In the genomic region with DNA sequence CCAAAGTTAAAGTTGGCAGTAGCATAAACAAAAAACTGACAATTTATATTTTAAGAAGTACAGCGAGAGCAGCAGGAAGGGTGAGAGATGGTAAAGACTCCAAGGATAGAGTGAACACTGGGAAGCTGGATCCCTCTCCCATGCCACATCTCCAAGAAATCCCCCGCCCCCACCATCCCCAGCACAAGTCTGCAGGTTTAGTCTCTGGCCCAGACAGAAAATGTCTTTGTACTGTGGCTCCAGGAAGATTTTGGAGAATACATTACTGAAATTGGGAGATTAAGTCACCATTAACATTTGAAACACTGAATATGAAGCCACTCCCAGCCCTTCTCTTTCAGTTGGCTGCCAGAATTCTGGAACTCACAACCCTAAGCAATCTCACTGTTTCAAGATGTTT, we compare ENCODE assay signal across 2 cellular contexts.
TF ChIP-seq lines count a peak whose summit lies in the region.

No MANE protein-coding gene starts in this region.

TF ChIP-seq in GM23338, 12 proteins besides CTCF, POLR2A, EP300 and RAD21:
- TF ChIP-seq, protein P1, sequence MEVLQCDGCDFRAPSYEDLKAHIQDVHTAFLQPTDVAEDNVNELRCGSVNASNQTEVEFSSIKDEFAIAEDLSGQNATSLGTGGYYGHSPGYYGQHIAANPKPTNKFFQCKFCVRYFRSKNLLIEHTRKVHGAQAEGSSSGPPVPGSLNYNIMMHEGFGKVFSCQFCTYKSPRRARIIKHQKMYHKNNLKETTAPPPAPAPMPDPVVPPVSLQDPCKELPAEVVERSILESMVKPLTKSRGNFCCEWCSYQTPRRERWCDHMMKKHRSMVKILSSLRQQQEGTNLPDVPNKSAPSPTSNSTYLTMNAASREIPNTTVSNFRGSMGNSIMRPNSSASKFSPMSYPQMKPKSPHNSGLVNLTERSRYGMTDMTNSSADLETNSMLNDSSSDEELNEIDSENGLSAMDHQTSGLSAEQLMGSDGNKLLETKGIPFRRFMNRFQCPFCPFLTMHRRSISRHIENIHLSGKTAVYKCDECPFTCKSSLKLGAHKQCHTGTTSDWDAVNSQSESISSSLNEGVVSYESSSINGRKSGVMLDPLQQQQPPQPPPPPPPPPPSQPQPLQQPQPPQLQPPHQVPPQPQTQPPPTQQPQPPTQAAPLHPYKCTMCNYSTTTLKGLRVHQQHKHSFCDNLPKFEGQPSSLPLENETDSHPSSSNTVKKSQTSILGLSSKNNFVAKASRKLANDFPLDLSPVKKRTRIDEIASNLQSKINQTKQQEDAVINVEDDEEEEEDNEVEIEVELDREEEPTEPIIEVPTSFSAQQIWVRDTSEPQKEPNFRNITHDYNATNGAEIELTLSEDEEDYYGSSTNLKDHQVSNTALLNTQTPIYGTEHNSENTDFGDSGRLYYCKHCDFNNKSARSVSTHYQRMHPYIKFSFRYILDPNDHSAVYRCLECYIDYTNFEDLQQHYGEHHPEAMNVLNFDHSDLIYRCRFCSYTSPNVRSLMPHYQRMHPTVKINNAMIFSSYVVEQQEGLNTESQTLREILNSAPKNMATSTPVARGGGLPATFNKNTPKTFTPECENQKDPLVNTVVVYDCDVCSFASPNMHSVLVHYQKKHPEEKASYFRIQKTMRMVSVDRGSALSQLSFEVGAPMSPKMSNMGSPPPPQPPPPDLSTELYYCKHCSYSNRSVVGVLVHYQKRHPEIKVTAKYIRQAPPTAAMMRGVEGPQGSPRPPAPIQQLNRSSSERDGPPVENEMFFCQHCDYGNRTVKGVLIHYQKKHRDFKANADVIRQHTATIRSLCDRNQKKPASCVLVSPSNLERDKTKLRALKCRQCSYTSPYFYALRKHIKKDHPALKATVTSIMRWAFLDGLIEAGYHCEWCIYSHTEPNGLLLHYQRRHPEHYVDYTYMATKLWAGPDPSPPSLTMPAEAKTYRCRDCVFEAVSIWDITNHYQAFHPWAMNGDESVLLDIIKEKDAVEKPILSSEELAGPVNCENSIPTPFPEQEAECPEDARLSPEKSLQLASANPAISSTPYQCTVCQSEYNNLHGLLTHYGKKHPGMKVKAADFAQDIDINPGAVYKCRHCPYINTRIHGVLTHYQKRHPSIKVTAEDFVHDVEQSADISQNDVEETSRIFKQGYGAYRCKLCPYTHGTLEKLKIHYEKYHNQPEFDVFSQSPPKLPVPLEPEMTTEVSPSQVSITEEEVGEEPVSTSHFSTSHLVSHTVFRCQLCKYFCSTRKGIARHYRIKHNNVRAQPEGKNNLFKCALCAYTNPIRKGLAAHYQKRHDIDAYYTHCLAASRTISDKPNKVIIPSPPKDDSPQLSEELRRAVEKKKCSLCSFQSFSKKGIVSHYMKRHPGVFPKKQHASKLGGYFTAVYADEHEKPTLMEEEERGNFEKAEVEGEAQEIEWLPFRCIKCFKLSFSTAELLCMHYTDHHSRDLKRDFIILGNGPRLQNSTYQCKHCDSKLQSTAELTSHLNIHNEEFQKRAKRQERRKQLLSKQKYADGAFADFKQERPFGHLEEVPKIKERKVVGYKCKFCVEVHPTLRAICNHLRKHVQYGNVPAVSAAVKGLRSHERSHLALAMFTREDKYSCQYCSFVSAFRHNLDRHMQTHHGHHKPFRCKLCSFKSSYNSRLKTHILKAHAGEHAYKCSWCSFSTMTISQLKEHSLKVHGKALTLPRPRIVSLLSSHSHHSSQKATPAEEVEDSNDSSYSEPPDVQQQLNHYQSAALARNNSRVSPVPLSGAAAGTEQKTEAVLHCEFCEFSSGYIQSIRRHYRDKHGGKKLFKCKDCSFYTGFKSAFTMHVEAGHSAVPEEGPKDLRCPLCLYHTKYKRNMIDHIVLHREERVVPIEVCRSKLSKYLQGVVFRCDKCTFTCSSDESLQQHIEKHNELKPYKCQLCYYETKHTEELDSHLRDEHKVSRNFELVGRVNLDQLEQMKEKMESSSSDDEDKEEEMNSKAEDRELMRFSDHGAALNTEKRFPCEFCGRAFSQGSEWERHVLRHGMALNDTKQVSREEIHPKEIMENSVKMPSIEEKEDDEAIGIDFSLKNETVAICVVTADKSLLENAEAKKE (CRISPR knock-in tag; IDR thresholded peaks at IDR 0.05), result no peak
TF ChIP-seq in GM23338: peak in this region for 0.

TF ChIP-seq in SK-N-SH, 30 proteins besides CTCF, POLR2A, EP300 and RAD21 (continued from another document):
- TF ChIP-seq, protein P2, sequence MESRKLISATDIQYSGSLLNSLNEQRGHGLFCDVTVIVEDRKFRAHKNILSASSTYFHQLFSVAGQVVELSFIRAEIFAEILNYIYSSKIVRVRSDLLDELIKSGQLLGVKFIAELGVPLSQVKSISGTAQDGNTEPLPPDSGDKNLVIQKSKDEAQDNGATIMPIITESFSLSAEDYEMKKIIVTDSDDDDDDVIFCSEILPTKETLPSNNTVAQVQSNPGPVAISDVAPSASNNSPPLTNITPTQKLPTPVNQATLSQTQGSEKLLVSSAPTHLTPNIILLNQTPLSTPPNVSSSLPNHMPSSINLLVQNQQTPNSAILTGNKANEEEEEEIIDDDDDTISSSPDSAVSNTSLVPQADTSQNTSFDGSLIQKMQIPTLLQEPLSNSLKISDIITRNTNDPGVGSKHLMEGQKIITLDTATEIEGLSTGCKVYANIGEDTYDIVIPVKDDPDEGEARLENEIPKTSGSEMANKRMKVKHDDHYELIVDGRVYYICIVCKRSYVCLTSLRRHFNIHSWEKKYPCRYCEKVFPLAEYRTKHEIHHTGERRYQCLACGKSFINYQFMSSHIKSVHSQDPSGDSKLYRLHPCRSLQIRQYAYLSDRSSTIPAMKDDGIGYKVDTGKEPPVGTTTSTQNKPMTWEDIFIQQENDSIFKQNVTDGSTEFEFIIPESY (IDR thresholded peaks at IDR 0.05; ENCODE audit: borderline replicate concordance, low read depth), result no peak
- TF ChIP-seq RFX5 (IDR thresholded peaks at IDR 0.05; ENCODE audit: low read length), result no peak
- TF ChIP-seq MEF2A (IDR thresholded peaks at IDR 0.05; ENCODE audit: borderline replicate concordance, low read depth), result no peak
- no peak for TF ChIP-seq NFIC (IDR thresholded peaks at IDR 0.05; ENCODE audit: borderline replicate concordance)
- no peak for TF ChIP-seq TEAD4 (IDR thresholded peaks at IDR 0.05; ENCODE audit: borderline replicate concordance, insufficient read depth)
- TF ChIP-seq MXI1 (IDR thresholded peaks at IDR 0.05; ENCODE audit: low read depth, low read length), result no peak
TF ChIP-seq in SK-N-SH: peak in this region for 0.
